In the genomic region with DNA sequence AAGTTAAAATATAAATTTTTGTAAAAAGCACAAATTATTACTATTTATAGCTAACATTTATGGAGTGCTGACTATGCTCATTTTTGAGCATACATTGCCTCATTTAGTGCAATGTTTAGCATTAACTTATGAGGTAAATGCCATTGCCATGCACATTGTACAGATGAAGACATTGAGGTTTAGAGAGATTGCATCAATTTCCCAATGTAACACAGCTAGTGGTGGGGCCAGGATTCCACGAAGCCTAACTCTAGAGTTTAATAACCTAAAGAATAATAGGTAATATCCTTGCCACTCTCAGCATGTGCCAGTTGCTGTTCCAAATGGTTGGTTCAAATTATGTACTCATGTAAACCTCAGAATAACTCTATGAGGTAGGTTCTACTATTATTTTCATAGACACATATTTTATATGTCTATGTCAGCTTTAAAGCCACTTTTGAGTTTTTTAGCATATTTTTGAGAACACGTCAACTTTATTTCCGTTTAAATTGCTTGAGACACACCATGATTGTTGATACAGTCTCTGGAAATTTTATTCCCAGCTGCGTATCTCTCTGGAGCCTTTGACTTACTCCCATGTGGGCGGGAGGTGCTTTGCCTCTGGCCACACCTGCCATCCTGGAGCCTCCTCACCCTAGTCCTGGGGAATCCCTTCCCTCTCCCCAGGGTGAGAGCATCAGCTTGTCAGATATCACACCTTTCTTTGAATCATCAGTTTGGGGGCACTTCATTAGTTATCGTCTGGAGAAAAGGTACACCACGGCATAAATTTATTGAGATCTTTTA, we compare ENCODE assay signal across 21 cellular contexts. TPM values are rescaled to one million over a fixed set of nuclear protein-coding genes. Genes with fewer than 3 reads are reported as not detected.
DNase-seq lines count a peak whose midpoint lies in the region; ATAC-seq and TF ChIP-seq lines count a peak whose summit lies in the region.
"Had no signal": no experiment of that assay in that cellular context is flagged by ENCODE, and none has a peak within 500 bp of the region (broad histone marks: within the 10 kb centered on the region; RNA-seq: fewer than 3 reads in every experiment).

No MANE protein-coding gene starts in this region.

- H3K27me3 ChIP-seq in ACC112 (ENCODE audit: insufficient read depth, low read length), result no peaks in the 10 kb centered on the region
- H3K27me3 ChIP-seq in brain microvascular endothelial cell (replicated peaks), result no peaks in the 10 kb centered on the region
- H3K27me3 ChIP-seq in gastroesophageal sphincter, result no peaks in the 10 kb centered on the region
- H3K27me3 ChIP-seq in gastrocnemius medialis, result no peaks in the 10 kb centered on the region

- intact Hi-C loops in gastrocnemius medialis (cut with DNase I; ENCODE audit: low total_unique reads), result loop anchor here (2.0 kb wide), 1 partner anchor 21 kb away; no protein-coding TSS in a partner anchor

- DNase-seq in brain microvascular endothelial cell (peak; percentile 15), gastrocnemius medialis (no peak), NOMO-1 (lab: John Stamatoyannopoulos, UW; ENCODE audit: unreplicated experiment in 2 of 2) (no peak)
- DNase-seq in activated T-cell treated with anti-CD3 and anti-CD28 coated beads, Interleukin-2, amount 50 U/mL, for 48 hours, result no peak
- DNase-seq in activated T-cell treated with anti-CD3 and anti-CD28 coated beads, Interleukin-2, amount 50 U/mL, for 72 hours, result no peak
- DNase-seq: activated B cell treated with CpG ODN at 0.5 μM for 24 hours; activated naive CD4-positive, alpha-beta T cell treated with anti-CD3 and anti-CD28 coated beads, Interleukin-2, amount 50 U/mL, for 16 hours; cerebellar nuclear complex; erythroblast; Karpas-422; NCI-H1694; NCI-H526; stimulated activated CD4-positive, alpha-beta T cell treated with anti-CD3 and anti-CD28 coated beads, Interleukin-4, amount 100 ng/mL, for 24 hours had no signal

- H3K4me3 Mint-ChIP-seq in activated T-cell treated with anti-CD3 and anti-CD28 coated beads, Interleukin-2, amount 50 U/mL, for 72 hours, result no peak overlapping the region
- H3K4me3 Mint-ChIP-seq: activated B cell treated with CpG ODN at 0.5 μM for 24 hours; stimulated activated effector memory CD8-positive, alpha-beta T cell treated with anti-CD3 and anti-CD28 coated beads, Interleukin-12 subunit alpha, Interleukin-12 subunit beta, amount 100 ng/mL, for 72 hours had no signal

- TF ChIP-seq CTCF in brain microvascular endothelial cell (IDR thresholded peaks at IDR 0.05; ENCODE audit: low read depth, low read length, missing control alignments) (no peak), gastroesophageal sphincter (IDR thresholded peaks at IDR 0.05) (no peak), gastrocnemius medialis (IDR thresholded peaks at IDR 0.05 in 4 of 5, conservative IDR thresholded peaks at IDR 0.05 in 1 of 5) (no peak)

- H3K4me3 ChIP-seq in ACC112 (ENCODE audit: low read depth, low read length) (no peak overlapping the region), brain microvascular endothelial cell (ENCODE audit: low read depth, low read length) (no peak overlapping the region), gastroesophageal sphincter (no peak overlapping the region), gastrocnemius medialis (no peak overlapping the region)
- H3K4me3 ChIP-seq: HAP-1, mucosa of descending colon had no signal

- H3K79me2 ChIP-seq in ACC112 (ENCODE audit: control insufficient read depth, insufficient read depth, low read length, unreplicated experiment), result no peaks in the 10 kb centered on the region

- no peaks in the 10 kb centered on the region for H3K4me1 Mint-ChIP-seq in activated T-cell treated with anti-CD3 and anti-CD28 coated beads, Interleukin-2, amount 50 U/mL, for 72 hours (ENCODE audit: low read depth)
- H3K4me1 Mint-ChIP-seq: activated B cell treated with CpG ODN at 0.5 μM for 24 hours; stimulated activated effector memory CD8-positive, alpha-beta T cell treated with anti-CD3 and anti-CD28 coated beads, Interleukin-12 subunit alpha, Interleukin-12 subunit beta, amount 100 ng/mL, for 72 hours had no signal

- H3K27ac Mint-ChIP-seq in activated T-cell treated with anti-CD3 and anti-CD28 coated beads, Interleukin-2, amount 50 U/mL, for 72 hours, result no peak overlapping the region
- H3K27ac Mint-ChIP-seq: activated B cell treated with CpG ODN at 0.5 μM for 24 hours; stimulated activated effector memory CD8-positive, alpha-beta T cell treated with anti-CD3 and anti-CD28 coated beads, Interleukin-12 subunit alpha, Interleukin-12 subunit beta, amount 100 ng/mL, for 72 hours had no signal

- in situ Hi-C loops in brain microvascular endothelial cell (cut with HindIII; ENCODE audit: low pct_ligation_motif_present, low sequenced_read_pairs), result no loop called here
- in situ Hi-C loops in gastrocnemius medialis (cut with MboI; ENCODE audit: low sequenced_read_pairs in 4 of 4), result no loop called here

- H3K27ac ChIP-seq in ACC112 (ENCODE audit: low read depth, low read length) (peak overlapping the region; percentile 76), brain microvascular endothelial cell (no peak overlapping the region), gastroesophageal sphincter (peak overlapping the region; percentile 79 to 98 (median 82)), gastrocnemius medialis (peak overlapping the region; percentile 56 to 69 (median 60))

- H3K9me3 ChIP-seq in gastroesophageal sphincter (no peaks in the 10 kb centered on the region), gastrocnemius medialis (no peaks in the 10 kb centered on the region)
- H3K9me3 ChIP-seq: HAP-1, mucosa of descending colon had no signal

- no peaks in the 10 kb centered on the region for H3K27me3 Mint-ChIP-seq in activated T-cell treated with anti-CD3 and anti-CD28 coated beads, Interleukin-2, amount 50 U/mL, for 72 hours (ENCODE audit: low read depth)
- H3K27me3 Mint-ChIP-seq: activated B cell treated with CpG ODN at 0.5 μM for 24 hours had no signal

- no peak for TF ChIP-seq EP300 in gastroesophageal sphincter (IDR thresholded peaks at IDR 0.05)

- no peak overlapping the region for H2AFZ ChIP-seq in ACC112 (ENCODE audit: low read length, unreplicated experiment)

- TF ChIP-seq POLR2A in gastroesophageal sphincter (IDR thresholded peaks at IDR 0.05) (no peak), gastrocnemius medialis (IDR thresholded peaks at IDR 0.05) (no peak)

- ATAC-seq in gastroesophageal sphincter, result peak; percentile 17
- no peak for ATAC-seq in gastrocnemius medialis
- ATAC-seq in activated T-cell treated with anti-CD3 and anti-CD28 coated beads, Interleukin-2, amount 50 U/mL, for 72 hours (replicated peaks in 1 of 2), result no peak
- ATAC-seq in HG03469 (IDR thresholded peaks at IDR 0.05; ENCODE audit: unreplicated experiment), result no peak
- ATAC-seq: stimulated activated effector memory CD8-positive, alpha-beta T cell treated with anti-CD3 and anti-CD28 coated beads, Interleukin-12 subunit alpha, Interleukin-12 subunit beta, amount 100 ng/mL, for 72 hours had no signal

- WGBS in gastroesophageal sphincter (ENCODE audit: low coverage in 1 of 2), 2 donors, result 65 to 68% methylated on average over 6 to 7 of the region's 7 CpGs

- H3K4me1 ChIP-seq in ACC112 (ENCODE audit: control insufficient read depth, insufficient read depth, low read length, unreplicated experiment) (peaks cover 17% of the 10 kb centered on the region), gastroesophageal sphincter (peaks cover 10 to 18% (median 14%) of the 10 kb centered on the region in 3 donors), gastrocnemius medialis (peaks cover 10 to 16% of the 10 kb centered on the region in 2 donors)

- peaks cover 5 to 8% of the 10 kb centered on the region in 2 donors for H3K9me3 Mint-ChIP-seq in activated T-cell treated with anti-CD3 and anti-CD28 coated beads, Interleukin-2, amount 50 U/mL, for 72 hours

- no peaks in the 10 kb centered on the region for H3K36me3 Mint-ChIP-seq in activated T-cell treated with anti-CD3 and anti-CD28 coated beads, Interleukin-2, amount 50 U/mL, for 72 hours (ENCODE audit: insufficient read depth in 2 of 2)
- H3K36me3 Mint-ChIP-seq: stimulated activated effector memory CD8-positive, alpha-beta T cell treated with anti-CD3 and anti-CD28 coated beads, Interleukin-12 subunit alpha, Interleukin-12 subunit beta, amount 100 ng/mL, for 72 hours had no signal

- H3K36me3 ChIP-seq in ACC112 (ENCODE audit: insufficient read depth, low read length) (no peaks in the 10 kb centered on the region), brain microvascular endothelial cell (replicated peaks) (no peaks in the 10 kb centered on the region), gastroesophageal sphincter (no peaks in the 10 kb centered on the region), gastrocnemius medialis (no peaks in the 10 kb centered on the region)
- H3K36me3 ChIP-seq: HAP-1 had no signal

RNA-seq across cellular contexts. Expression of gene ADH1A, which starts 10.8 kb away (rescaled TPM):
- total RNA-seq in gastroesophageal sphincter, result 1 to 10 TPM in 1 of 4 donors, under 1 TPM in 1, not detected in 2; 0.54 to 1.4 TPM
- 1 to 10 TPM in 1 of 4 donors, under 1 TPM in 1, not detected in 2; 0.33 to 2.0 TPM for total RNA-seq in gastrocnemius medialis
- not detected for total RNA-seq in activated T-cell treated with anti-CD3 and anti-CD28 coated beads, Interleukin-2, amount 50 U/mL, for 72 hours
- total RNA-seq: A673, activated B cell treated with CpG ODN at 0.5 μM for 24 hours, renal cortical epithelial cell had no signal

RNA-seq across cellular contexts. Expression of gene ADH1B, which starts 19.6 kb away (rescaled TPM):
- total RNA-seq in gastroesophageal sphincter, result 100 to 1,000 TPM; 224 to 714 (median 463) TPM
- 100 to 1,000 TPM in 3 of 4 donors, 10 to 100 TPM in 1; 67.9 to 167 (median 119) TPM for total RNA-seq in gastrocnemius medialis
- total RNA-seq in activated T-cell treated with anti-CD3 and anti-CD28 coated beads, Interleukin-2, amount 50 U/mL, for 72 hours, result not detected
- total RNA-seq: A673, activated B cell treated with CpG ODN at 0.5 μM for 24 hours, renal cortical epithelial cell had no signal

RNA-seq across cellular contexts. Expression of gene ADH1C, which starts 51.0 kb away (rescaled TPM):
- 10 to 100 TPM in 1 of 4 donors, 1 to 10 TPM in 3; 2.6 to 11.3 (median 7.2) TPM for total RNA-seq in gastroesophageal sphincter
- 10 to 100 TPM; 16.1 to 30.6 (median 26.6) TPM for total RNA-seq in gastrocnemius medialis
- total RNA-seq in activated T-cell treated with anti-CD3 and anti-CD28 coated beads, Interleukin-2, amount 50 U/mL, for 72 hours, result not detected
- total RNA-seq: A673, activated B cell treated with CpG ODN at 0.5 μM for 24 hours had no signal

Comparison
In these comparisons a context has a peak if more than half of its experiments do, and no peak if none do; other contexts are left out.
1. RNA of gene ADH1B, which starts 19.6 kb away (total RNA-seq): 224 to 714 TPM in gastroesophageal sphincter and 67.9 to 167 TPM in gastrocnemius medialis; not detected in activated T-cell treated with anti-CD3 and anti-CD28 coated beads, Interleukin-2, amount 50 U/mL, for 72 hours; every median in the first group is over 10 times any median in the second.